ENCODE assay signal across 1 cellular context in the genomic region with DNA sequence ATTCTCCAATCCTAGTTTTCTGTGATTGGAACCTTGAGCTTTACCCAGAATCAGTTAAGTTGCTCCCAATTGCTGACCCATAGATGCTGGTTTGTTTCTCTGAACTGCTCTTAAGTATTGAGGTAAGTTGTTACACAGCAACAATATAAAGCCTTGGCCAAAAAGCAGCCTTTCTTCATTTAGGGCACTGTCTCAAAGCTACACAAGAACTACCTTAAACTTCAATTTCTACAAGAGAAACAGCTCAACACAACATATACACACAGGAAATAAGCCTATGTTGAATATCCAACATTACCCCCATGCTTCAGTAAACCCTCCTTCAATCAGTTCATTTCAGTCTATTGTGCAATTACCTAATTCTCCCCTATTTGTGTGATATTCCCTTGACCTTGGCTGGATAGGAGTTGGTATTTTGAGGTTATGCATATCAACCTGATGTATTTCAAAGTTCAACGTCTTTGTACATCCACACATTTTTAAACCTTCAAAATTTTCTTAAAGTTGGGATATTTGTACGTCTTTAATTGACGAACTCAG.
TF ChIP-seq lines count a peak whose summit lies in the region.

No MANE protein-coding gene starts in this region.

TF ChIP-seq in IMR-90, 13 proteins besides CTCF, POLR2A, EP300 and RAD21:
- TF ChIP-seq RFX5 (IDR thresholded peaks at IDR 0.05; ENCODE audit: low read depth, low read length) (no peak), CEBPB (IDR thresholded peaks at IDR 0.05; ENCODE audit: low read depth, low read length) (peak; percentile 81)
